Comparison of ENCODE assay signal across 9 cellular contexts in the genomic region with DNA sequence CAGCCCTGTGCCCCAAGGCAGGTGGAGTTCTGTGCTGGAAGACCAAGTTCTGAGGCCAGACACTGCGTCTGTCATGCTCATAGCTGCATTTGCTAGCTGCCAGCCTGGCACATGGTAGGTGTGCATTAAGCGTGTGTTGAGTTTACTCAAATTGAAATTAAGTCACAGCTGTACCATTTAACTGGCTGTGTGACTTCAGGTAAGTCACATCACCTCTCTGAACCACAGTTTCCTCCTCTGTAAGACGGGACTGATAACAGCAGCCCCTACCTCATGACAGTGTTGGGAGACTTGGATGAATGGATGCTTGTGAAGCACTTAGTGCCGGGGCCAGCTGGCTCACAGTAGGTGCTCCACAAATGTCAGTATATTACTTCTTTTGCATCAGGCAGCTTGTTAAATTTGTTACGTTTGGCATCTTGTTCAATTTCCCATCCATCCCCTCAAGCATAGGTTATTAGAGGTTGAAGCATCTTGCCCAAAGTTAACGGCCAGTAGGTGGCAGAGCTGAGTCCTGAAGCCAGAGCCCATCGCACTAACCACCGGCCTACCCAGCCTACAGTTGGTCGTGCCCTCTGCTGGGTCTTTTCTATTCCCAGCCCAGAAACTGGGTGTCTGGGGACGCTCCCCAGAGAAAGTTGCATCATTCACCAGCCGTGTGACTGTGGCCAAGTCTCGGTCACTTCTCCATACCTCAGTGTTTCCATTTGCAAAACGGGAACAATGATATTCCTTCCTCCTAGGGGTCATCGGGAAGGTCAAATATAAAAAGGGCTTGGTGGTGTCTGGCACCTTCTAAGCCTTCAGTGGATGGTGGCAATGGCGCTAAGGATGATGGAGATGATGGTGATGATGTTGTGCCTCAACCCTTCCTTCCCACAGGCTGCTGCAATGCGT. TPM values are rescaled to one million over a fixed set of nuclear protein-coding genes. Genes with fewer than 3 reads are reported as not detected.
DNase-seq lines count a peak whose midpoint lies in the region; ATAC-seq and TF ChIP-seq lines count a peak whose summit lies in the region.
"Had no signal": no experiment of that assay in that cellular context is flagged by ENCODE, and none has a peak within 500 bp of the region (broad histone marks: within the 10 kb centered on the region; RNA-seq: fewer than 3 reads in every experiment).

No MANE protein-coding gene starts in this region.

- no peak overlapping the region for H3K27ac ChIP-seq in stomach

- ATAC-seq in HG03342 (IDR thresholded peaks at IDR 0.05; ENCODE audit: unreplicated experiment), result no peak

- no peaks in the 10 kb centered on the region for H3K9me3 ChIP-seq in stomach

- DNase-seq in GM10266 (ENCODE audit: extremely low spot score) (peak; percentile 58), NCI-H2029 (lab: John Stamatoyannopoulos, UW) (peak; percentile 12), myocyte (ENCODE audit: low read depth) (peak; percentile 28), stomach (peak; percentile 65), mesothelial cell of epicardium (ENCODE audit: low spot score in 2 of 2, unreplicated experiment in 2 of 2) (no peak)
- DNase-seq in activated CD4-positive, alpha-beta T cell treated with anti-CD3 and anti-CD28 coated beads for 4 hours, result peak; percentile 58 to 64

- H3K4me1 Mint-ChIP-seq in dendritic cell treated with granulocyte-macrophage colony-stimulating factor and Interleukin-4, amounts not matched to agents 40 ng/mL and 50 ng/mL, for 4 days (ENCODE audit: low read depth), result peaks cover 11% of the 10 kb centered on the region
- H3K4me1 Mint-ChIP-seq in mesothelial cell of epicardium, result no peaks in the 10 kb centered on the region
- H3K4me1 Mint-ChIP-seq: activated naive CD4-positive, alpha-beta T cell treated with anti-CD3 and anti-CD28 coated beads, Interleukin-2, amount 50 U/mL, for 24 hours had no signal

- H3K9me3 Mint-ChIP-seq in dendritic cell treated with granulocyte-macrophage colony-stimulating factor and Interleukin-4, amounts not matched to agents 40 ng/mL and 50 ng/mL, for 4 days, result no peaks in the 10 kb centered on the region
- no peaks in the 10 kb centered on the region for H3K9me3 Mint-ChIP-seq in mesothelial cell of epicardium
- H3K9me3 Mint-ChIP-seq: activated naive CD4-positive, alpha-beta T cell treated with anti-CD3 and anti-CD28 coated beads, Interleukin-2, amount 50 U/mL, for 24 hours had no signal

- H3K36me3 Mint-ChIP-seq in dendritic cell treated with granulocyte-macrophage colony-stimulating factor and Interleukin-4, amounts not matched to agents 40 ng/mL and 50 ng/mL, for 4 days (ENCODE audit: low read depth), result no peaks in the 10 kb centered on the region
- H3K36me3 Mint-ChIP-seq in mesothelial cell of epicardium, result no peaks in the 10 kb centered on the region
- H3K36me3 Mint-ChIP-seq: activated naive CD4-positive, alpha-beta T cell treated with anti-CD3 and anti-CD28 coated beads, Interleukin-2, amount 50 U/mL, for 24 hours had no signal

- peak overlapping the region; percentile 30 for H3K27ac Mint-ChIP-seq in dendritic cell treated with granulocyte-macrophage colony-stimulating factor and Interleukin-4, amounts not matched to agents 40 ng/mL and 50 ng/mL, for 4 days
- no peak overlapping the region for H3K27ac Mint-ChIP-seq in mesothelial cell of epicardium
- H3K27ac Mint-ChIP-seq: activated naive CD4-positive, alpha-beta T cell treated with anti-CD3 and anti-CD28 coated beads, Interleukin-2, amount 50 U/mL, for 24 hours had no signal

- 51 to 60% (median 58%) methylated on average over 16 of the region's 16 CpGs for whole genome bisulfite sequencing in stomach, 5 donors

- H3K27me3 ChIP-seq in stomach, result no peaks in the 10 kb centered on the region

- no peak overlapping the region for H3K4me3 Mint-ChIP-seq in dendritic cell treated with granulocyte-macrophage colony-stimulating factor and Interleukin-4, amounts not matched to agents 40 ng/mL and 50 ng/mL, for 4 days
- H3K4me3 Mint-ChIP-seq in mesothelial cell of epicardium, result no peak overlapping the region
- H3K4me3 Mint-ChIP-seq: activated naive CD4-positive, alpha-beta T cell treated with anti-CD3 and anti-CD28 coated beads, Interleukin-2, amount 50 U/mL, for 24 hours had no signal

- no peaks in the 10 kb centered on the region for H3K4me1 ChIP-seq in stomach

- intact Hi-C loops in dendritic cell treated with granulocyte-macrophage colony-stimulating factor and Interleukin-4, amounts not matched to agents 40 ng/mL and 50 ng/mL, for 4 days (cut with micrococcal nuclease), result loop anchor here (1.0 to 10.0 kb wide), 3 partner anchors 22 to 210 kb away; partner anchors contain the start of genes ALKBH2 and UNG
- intact Hi-C loops in stomach (cut with DNase I; ENCODE audit: low total_unique reads), result loop anchor here (10.0 kb wide), 1 partner anchor 60 kb away; no protein-coding TSS in a partner anchor

- peak; percentile 73 for TF ChIP-seq CTCF in GM10266 (IDR thresholded peaks at IDR 0.05; ENCODE audit: control insufficient read depth, insufficient read depth, low read depth, missing control alignments)
- TF ChIP-seq CTCF in stomach (IDR thresholded peaks at IDR 0.05), result peak in 4 of 7 experiments; percentile 23 to 62 (median 44)
- no peak for TF ChIP-seq CTCF in mesothelial cell of epicardium (IDR thresholded peaks at IDR 0.05; ENCODE audit: unreplicated experiment)

- TF ChIP-seq EP300 in stomach (IDR thresholded peaks at IDR 0.05), result no peak

- H3K27me3 Mint-ChIP-seq in dendritic cell treated with granulocyte-macrophage colony-stimulating factor and Interleukin-4, amounts not matched to agents 40 ng/mL and 50 ng/mL, for 4 days, result no peaks in the 10 kb centered on the region
- H3K27me3 Mint-ChIP-seq in mesothelial cell of epicardium (ENCODE audit: low read depth), result no peaks in the 10 kb centered on the region
- H3K27me3 Mint-ChIP-seq: activated naive CD4-positive, alpha-beta T cell treated with anti-CD3 and anti-CD28 coated beads, Interleukin-2, amount 50 U/mL, for 24 hours had no signal

- H3K4me3 ChIP-seq in stomach, result no peak overlapping the region

- TF ChIP-seq POLR2A in stomach (IDR thresholded peaks at IDR 0.05), result no peak

- no peaks in the 10 kb centered on the region for H3K36me3 ChIP-seq in stomach

RNA-seq across cellular contexts. Expression of gene DAO, which starts 4.5 kb away (rescaled TPM):
- total RNA-seq in myocyte, result not detected in 2 replicates
- not detected for polyA plus RNA-seq in myocyte (2012)
- total RNA-seq in stomach, result not detected
- not detected for polyA plus RNA-seq in stomach
- not detected in 3 replicates for total RNA-seq in mesothelial cell of epicardium

RNA-seq across cellular contexts. Expression of gene SSH1, which starts 27.0 kb away (rescaled TPM):
- total RNA-seq in myocyte, result 12.2 and 14.3 TPM in 2 replicates
- 37.7 TPM for polyA plus RNA-seq in myocyte (2012)
- total RNA-seq in stomach, result 100 to 1,000 TPM in 1 of 5 donors, 10 to 100 TPM in 4; 10.1 to 172 (median 22.9) TPM
- 1 to 10 TPM; 2.3 to 6.0 (median 3.2) TPM for polyA plus RNA-seq in stomach
- 36.1 to 38.4 TPM (median 37.7 TPM) in 3 replicates for total RNA-seq in mesothelial cell of epicardium

Comparison
In these comparisons a context has a peak if more than half of its experiments do, and no peak if none do; other contexts are left out.
1. DNase-seq: peak in GM10266 (single experiment), NCI-H2029 (single experiment), activated CD4-positive, alpha-beta T cell treated with anti-CD3 and anti-CD28 coated beads for 4 hours (2 of 2), myocyte (single experiment) and stomach (single experiment); none in mesothelial cell of epicardium (0 of 2).